30 cellular contexts compared by ENCODE assay signal in the genomic region with DNA sequence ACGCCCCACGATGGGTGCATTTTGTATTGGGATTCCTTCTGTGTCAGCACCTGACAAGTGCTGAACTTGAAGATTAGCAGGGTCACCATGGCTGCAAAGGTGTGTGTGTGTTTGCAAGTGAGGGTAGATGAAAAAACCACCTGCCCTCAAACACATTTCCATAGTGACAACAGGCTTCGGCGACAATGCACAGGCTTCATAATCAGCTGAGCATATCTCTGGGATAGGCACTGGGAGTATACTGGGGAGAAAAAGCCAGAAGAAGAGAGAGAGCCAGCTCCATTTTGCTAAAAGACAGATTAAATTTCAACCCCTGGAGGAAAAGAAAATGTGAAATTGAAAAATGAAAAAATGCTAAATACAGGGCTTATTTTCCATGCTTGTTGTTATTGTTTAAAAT.
A peak's percentile ranks its signal among the peaks of the same experiment; 100 is the strongest.
DNase-seq lines count a peak whose midpoint lies in the region; ATAC-seq and TF ChIP-seq lines count a peak whose summit lies in the region.
"Had no signal": no experiment of that assay in that cellular context is flagged by ENCODE, and none has a peak within 500 bp of the region (broad histone marks: within the 10 kb centered on the region; RNA-seq: fewer than 3 reads in every experiment).

No MANE protein-coding gene starts in this region.

- ATAC-seq in PC-3 (no peak), sciatic nerve (peak; percentile 47)
- ATAC-seq: activated T-cell treated with anti-CD3 and anti-CD28 coated beads, Interleukin-2, amount 50 U/mL, for 4 hours had no signal

- H3K4me3 ChIP-seq in PC-3 (ENCODE audit: low read length): no peak overlapping the region
- H3K4me3 ChIP-seq in fibroblast of lung (replicated peaks in 1 of 4; ENCODE audit: control extremely low read depth in 1 of 4, insufficient read depth in 1 of 4, low read depth in 3 of 4, low read length in 4 of 4): no peak overlapping the region
- H3K4me3 ChIP-seq: MG63, prostate gland, thoracic aorta, vagina had no signal

- H3K4me3 Mint-ChIP-seq in mesothelial cell of epicardium: no peak overlapping the region
- H3K4me3 Mint-ChIP-seq: activated CD4-positive, alpha-beta T cell treated with anti-CD3 and anti-CD28 coated beads, Interleukin-2, amount 10 ng/mL, durations not matched to agents 24 days and 14 days; activated T-cell treated with anti-CD3 and anti-CD28 coated beads, Interleukin-2, amount 50 U/mL, for 4 hours; B cell; brain; CD8-positive, alpha-beta memory T cell; memory B cell; stimulated activated naive CD8-positive, alpha-beta T cell treated with anti-CD3 and anti-CD28 coated beads, Interleukin-15, Interleukin-2, amounts not matched to agents 100 ng/mL and 50 ng/mL, for 24 hours had no signal

- CTCF ChIA-PET in PC-3 (lab: Charles Lee): interaction anchor here (0.6 kb wide), 1 partner anchor 657 kb away, joined by 14 read pairs; no protein-coding TSS in a partner anchor

- H3F3A ChIP-seq in PC-3 (ENCODE audit: low read length, unreplicated experiment): no peaks in the 10 kb centered on the region

- TF ChIP-seq CTCF in PC-3 (conservative IDR thresholded peaks at IDR 0.05; ENCODE audit: low read depth, low read length) (no peak), fibroblast of lung (conservative IDR thresholded peaks at IDR 0.05 in 1 of 2, IDR thresholded peaks at IDR 0.05 in 1 of 2; ENCODE audit: low read depth in 1 of 2, low read length in 2 of 2) (no peak), mesothelial cell of epicardium (IDR thresholded peaks at IDR 0.05; ENCODE audit: unreplicated experiment) (no peak)

- no peak overlapping the region for H3K27ac Mint-ChIP-seq in mesothelial cell of epicardium
- H3K27ac Mint-ChIP-seq: activated CD4-positive, alpha-beta T cell treated with anti-CD3 and anti-CD28 coated beads, Interleukin-2, amount 10 ng/mL, durations not matched to agents 24 days and 14 days; B cell; CD8-positive, alpha-beta memory T cell; memory B cell; stimulated activated naive CD8-positive, alpha-beta T cell treated with anti-CD3 and anti-CD28 coated beads, Interleukin-15, Interleukin-2, amounts not matched to agents 100 ng/mL and 50 ng/mL, for 24 hours had no signal

- BruUV-seq in PC-3 (replicated peaks; lab: Mats Ljungman, UMichigan): no TSS peak

- no peaks in the 10 kb centered on the region for H3K27me3 ChIP-seq in PC-3 (ENCODE audit: low read length)
- no peaks in the 10 kb centered on the region for H3K27me3 ChIP-seq in fibroblast of lung (ENCODE audit: control insufficient read depth, insufficient read depth, low read length)
- H3K27me3 ChIP-seq: MG63, vagina had no signal

- H3K4me1 ChIP-seq in PC-3 (ENCODE audit: insufficient read depth, low read length) (peaks cover 37% of the 10 kb centered on the region), fibroblast of lung (ENCODE audit: control insufficient read depth, extremely low read depth, insufficient read depth, low read length) (peaks cover 14% of the 10 kb centered on the region)
- H3K4me1 ChIP-seq: prostate gland, vagina had no signal

- H3K36me3 ChIP-seq in PC-3 (ENCODE audit: low read depth, low read length): no peaks in the 10 kb centered on the region
- no peaks in the 10 kb centered on the region for H3K36me3 ChIP-seq in fibroblast of lung (ENCODE audit: control insufficient read depth, insufficient read depth, low read length)
- H3K36me3 ChIP-seq: MG63, prostate gland, thoracic aorta, vagina had no signal

- H3K9me3 Mint-ChIP-seq in mesothelial cell of epicardium: peaks cover 16% of the 10 kb centered on the region
- H3K9me3 Mint-ChIP-seq: activated CD4-positive, alpha-beta T cell treated with anti-CD3 and anti-CD28 coated beads, Interleukin-2, amount 10 ng/mL, durations not matched to agents 24 days and 14 days had no signal

- peak; percentile 5 to 25 for DNase-seq in NCI-H526 (lab: John Stamatoyannopoulos, UW)
- no peak for DNase-seq in NCI-H526 treated with DMSO at 0.1 percent for 48 hours (lab: John Stamatoyannopoulos, UW)
- no peak for DNase-seq in PC-3
- DNase-seq in fibroblast of lung (ENCODE audit: low read depth in 2 of 2): no peak
- DNase-seq in sciatic nerve (ENCODE audit: low spot score): no peak
- DNase-seq in mesothelial cell of epicardium (ENCODE audit: low spot score in 2 of 2, unreplicated experiment in 2 of 2): no peak
- DNase-seq in putamen (ENCODE audit: low spot score): no peak
- DNase-seq in iPS-NIHi7 (ENCODE audit: extremely low spot score): no peak
- DNase-seq: activated CD4-positive, alpha-beta T cell treated with anti-CD3 and anti-CD28 coated beads, Interleukin-2, amount 10 ng/mL, durations not matched to agents 24 days and 14 days; activated naive CD4-positive, alpha-beta T cell; activated T-cell treated with anti-CD3 and anti-CD28 coated beads, Interleukin-2, amount 50 U/mL, for 4 hours; CD8-positive, alpha-beta memory T cell; DMS79 treated with DMSO at 0.1 percent for 48 hours; effector CD8-positive, alpha-beta T cell; erythroblast; GF-D8; head of caudate nucleus; KBM-7; kidney glomerular epithelial cell; MG63; NCI-H1105 treated with DMSO at 0.1 percent for 48 hours; NCI-H345; SW 1271 had no signal

- H3K36me3 Mint-ChIP-seq in mesothelial cell of epicardium: peaks cover 5% of the 10 kb centered on the region
- H3K36me3 Mint-ChIP-seq: brain; CD8-positive, alpha-beta memory T cell; memory B cell had no signal

- H3K9me2 ChIP-seq in PC-3 (replicated peaks; ENCODE audit: low read length): no peaks in the 10 kb centered on the region

- intact Hi-C loops in PC-3 (cut with micrococcal nuclease) (loop anchor here (2.0 to 10.0 kb wide), 5 partner anchors 60 to 719 kb away; no protein-coding TSS in a partner anchor), sciatic nerve (cut with DNase I) (no loop called here)

- H3K79me2 ChIP-seq in PC-3 (ENCODE audit: low read length): no peaks in the 10 kb centered on the region
- no peaks in the 10 kb centered on the region for H3K79me2 ChIP-seq in fibroblast of lung (ENCODE audit: control insufficient read depth, insufficient read depth, low read length)

- H3K27ac ChIP-seq in PC-3 (ENCODE audit: low read length) (peak overlapping the region; percentile 96), fibroblast of lung (ENCODE audit: insufficient read depth, low read length) (peak overlapping the region; percentile 26)
- H3K27ac ChIP-seq: prostate gland, thoracic aorta, vagina had no signal

- H3K9me3 ChIP-seq in PC-3 (ENCODE audit: low read length): no peaks in the 10 kb centered on the region
- H3K9me3 ChIP-seq in fibroblast of lung (ENCODE audit: control insufficient read depth, insufficient read depth, low read depth, low read length): no peaks in the 10 kb centered on the region
- H3K9me3 ChIP-seq: MG63, prostate gland, thoracic aorta, vagina had no signal

- H4K20me1 ChIP-seq in PC-3 (ENCODE audit: low read length) (no peaks in the 10 kb centered on the region), fibroblast of lung (ENCODE audit: control insufficient read depth, extremely low read depth, insufficient read depth, low read length) (no peaks in the 10 kb centered on the region)

- peaks cover 25% of the 10 kb centered on the region for H3K4me1 Mint-ChIP-seq in mesothelial cell of epicardium
- H3K4me1 Mint-ChIP-seq: activated CD4-positive, alpha-beta T cell treated with anti-CD3 and anti-CD28 coated beads, Interleukin-2, amount 10 ng/mL, durations not matched to agents 24 days and 14 days; B cell; CD8-positive, alpha-beta memory T cell; memory B cell had no signal

- no peaks in the 10 kb centered on the region for H3K27me3 Mint-ChIP-seq in mesothelial cell of epicardium (ENCODE audit: low read depth)
- H3K27me3 Mint-ChIP-seq: activated CD4-positive, alpha-beta T cell treated with anti-CD3 and anti-CD28 coated beads, Interleukin-2, amount 10 ng/mL, durations not matched to agents 24 days and 14 days; B cell; brain; CD8-positive, alpha-beta memory T cell; memory B cell; stimulated activated naive CD8-positive, alpha-beta T cell treated with anti-CD3 and anti-CD28 coated beads, Interleukin-15, Interleukin-2, amounts not matched to agents 100 ng/mL and 50 ng/mL, for 24 hours had no signal

- H3K9ac ChIP-seq in PC-3 (ENCODE audit: low read length): peak overlapping the region; percentile 73
- H3K9ac ChIP-seq in fibroblast of lung (ENCODE audit: insufficient read depth, low read length): no peak overlapping the region

- H2AFZ ChIP-seq in PC-3 (ENCODE audit: low read length) (no peak overlapping the region), fibroblast of lung (ENCODE audit: low read length) (no peak overlapping the region)

- H3K4me2 ChIP-seq in PC-3 (ENCODE audit: low read length) (0 out of 2 replicates have a peak overlapping the region, but pooled peaks have one; percentile 32), fibroblast of lung (ENCODE audit: extremely low read depth, insufficient read depth, low read length) (no peak overlapping the region)

- POLR2A ChIA-PET in PC-3 (lab: Charles Lee; ENCODE audit: unreplicated experiment): interaction anchor here (0.6 kb wide), 1 partner anchor 275 kb away, joined by 3 read pairs; no protein-coding TSS in a partner anchor

Comparison
In these comparisons a context has a peak if more than half of its experiments do, and no peak if none do; other contexts are left out.
1. DNase-seq: peak in NCI-H526 (2 of 2); none in NCI-H526 treated with DMSO at 0.1 percent for 48 hours (single experiment), PC-3 (single experiment), fibroblast of lung (0 of 2), sciatic nerve (single experiment), mesothelial cell of epicardium (0 of 2), putamen (single experiment) and iPS-NIHi7 (single experiment).